ENCODE assay signal across 8 cellular contexts in the genomic region with DNA sequence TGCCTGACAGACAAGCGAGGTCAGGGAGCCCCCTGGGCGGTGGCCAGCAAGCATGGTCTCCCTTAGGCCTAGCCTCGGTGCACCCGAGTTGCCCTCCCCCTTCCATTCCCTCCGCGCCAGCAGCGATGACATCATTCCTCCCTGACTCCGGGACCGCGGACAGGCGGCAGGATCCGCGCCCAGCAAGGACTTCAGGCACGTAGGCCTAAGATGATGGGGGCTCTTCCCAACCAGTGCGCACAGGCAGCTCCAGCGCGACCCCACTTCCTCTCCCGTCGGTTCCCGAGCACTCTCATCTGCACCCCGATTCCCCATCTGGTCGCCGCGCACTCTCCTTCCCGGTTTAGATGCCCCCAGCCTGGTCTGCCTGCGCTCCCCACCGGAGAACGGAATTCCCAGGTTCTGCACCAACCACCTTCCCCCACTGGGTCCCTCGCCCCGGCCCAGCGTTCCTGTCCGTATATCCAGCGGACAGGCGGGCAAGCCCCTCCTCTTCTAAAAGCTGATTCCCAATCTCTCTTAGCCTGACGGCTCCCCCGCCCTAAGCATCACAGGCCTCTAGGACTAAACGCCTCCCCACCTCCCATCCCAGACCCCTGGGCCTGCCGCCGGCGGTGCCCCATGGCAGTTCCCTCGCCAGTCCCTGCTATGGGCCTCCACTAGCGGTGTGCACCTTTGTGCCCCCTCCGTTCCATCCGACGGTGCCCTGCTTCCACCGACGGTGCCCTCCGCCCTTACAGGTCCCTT. TPM values are rescaled to one million over a fixed set of nuclear protein-coding genes. Genes with fewer than 3 reads are reported as not detected.
DNase-seq lines count a peak whose midpoint lies in the region; ATAC-seq, FAIRE-seq and TF ChIP-seq lines count a peak whose summit lies in the region.

No MANE protein-coding gene starts in this region.

- H3K4me1 ChIP-seq in NT2/D1 (ENCODE audit: insufficient read depth, insufficient read length) (peaks cover 4% of the 10 kb centered on the region), pancreas (no peaks in the 10 kb centered on the region)

- TF ChIP-seq CTCF in pancreas (IDR thresholded peaks at IDR 0.05): no peak

- H3K9me3 ChIP-seq in NT2/D1 (ENCODE audit: insufficient read depth, low read length) (no peaks in the 10 kb centered on the region), pancreas (no peaks in the 10 kb centered on the region)

- peak overlapping the region; percentile 89 for H3K4me3 ChIP-seq in NT2/D1 (ENCODE audit: insufficient read length, low read depth)
- peak overlapping the region; percentile 65 to 75 (median 72) for H3K4me3 ChIP-seq in pancreas

- intact Hi-C loops in left ventricle myocardium superior (cut with micrococcal nuclease): no loop called here
- intact Hi-C loops in pancreas (cut with DNase I): no loop called here

- H3K36me3 ChIP-seq in NT2/D1 (ENCODE audit: insufficient read depth, insufficient read length, low read length): no peaks in the 10 kb centered on the region
- no peaks in the 10 kb centered on the region for H3K36me3 ChIP-seq in pancreas

- DNase-seq in activated gamma-delta T cell treated with Interleukin-2 at 50 U/mL for 16 hours: peak; percentile 16
- DNase-seq in activated gamma-delta T cell (lab: John Stamatoyannopoulos, UW): no peak
- peak; percentile 39 for DNase-seq in NT2/D1 (ENCODE audit: low read depth, low spot score)
- DNase-seq in astrocyte of the hippocampus (ENCODE audit: low read depth, low spot score): peak; percentile 89
- DNase-seq in left ventricle myocardium superior: peak; percentile 86
- peak; percentile 64 to 86 (median 78) for DNase-seq in pancreas

- peak overlapping the region in 2 of 4 donors; percentile 50 to 62 for H3K27ac ChIP-seq in pancreas

- H3K9ac ChIP-seq in NT2/D1 (ENCODE audit: insufficient read length, low read depth): peak overlapping the region; percentile 93

- FAIRE-seq in pancreas (lab: Jason Lieb, UNC): no peak

- ATAC-seq in left ventricle myocardium superior (peak; percentile 68), pancreas (peak; percentile 48 to 72 (median 51)), GM18873 (IDR thresholded peaks at IDR 0.05; ENCODE audit: low FRiP score, unreplicated experiment) (no peak), GM19397 (IDR thresholded peaks at IDR 0.05; ENCODE audit: unreplicated experiment) (no peak)

- 2 to 3% methylated on average over 42 to 48 of the region's 48 CpGs for WGBS in pancreas, 2 donors

- peaks cover 23% of the 10 kb centered on the region for H3K27me3 ChIP-seq in NT2/D1 (ENCODE audit: insufficient read depth, insufficient read length)
- H3K27me3 ChIP-seq in pancreas: no peaks in the 10 kb centered on the region

RNA-seq across cellular contexts. Expression of a gene that starts 0.9 kb away (rescaled TPM):
- total RNA-seq in left ventricle myocardium superior: 19.7 TPM
- total RNA-seq in pancreas: 1 to 10 TPM; 4.5 to 9.6 (median 7.0) TPM
- 1 to 10 TPM; 9.7 to 9.8 TPM for polyA plus RNA-seq in pancreas

RNA-seq across cellular contexts. Expression of a gene that starts 1.2 kb away (rescaled TPM):
- total RNA-seq in left ventricle myocardium superior (not detected), pancreas (under 1 TPM; 0.16 to 0.69 (median 0.38) TPM)
- polyA plus RNA-seq in pancreas: 1 to 10 TPM in 1 of 2 donors, under 1 TPM in 1; 0.99 to 5.0 TPM

Comparison
In these comparisons a context has a peak if more than half of its experiments do, and no peak if none do; other contexts are left out.
1. ATAC-seq: peak in left ventricle myocardium superior (single experiment) and pancreas (4 of 4); none in GM18873 (single experiment) and GM19397 (single experiment).